In genomic region chr5:6822556-6823343, GRCh38 we compare ENCODE assay signal across 21 cellular contexts.
DNase-seq lines count a peak whose midpoint lies in the region; ATAC-seq and TF ChIP-seq lines count a peak whose summit lies in the region.
"Had no signal": no experiment of that assay in that cellular context is flagged by ENCODE, and none has a peak within 500 bp of the region (broad histone marks: within the 10 kb centered on the region; RNA-seq: fewer than 3 reads in every experiment).

No MANE protein-coding gene starts in this region.

- H3K27ac ChIP-seq in SK-N-SH (ENCODE audit: low read depth in 2 of 2, low read length in 1 of 2) (no peak overlapping the region), angular gyrus (ENCODE audit: low read depth, low read length) (peak overlapping the region; percentile 44), upper lobe of right lung (no peak overlapping the region)
- H3K27ac ChIP-seq: C4-2B, prostate gland had no signal

- no peak overlapping the region for H2AFZ ChIP-seq in SK-N-SH (ENCODE audit: low read depth)

- 25% methylated on average over 20 of the region's 27 CpGs for WGBS in SK-N-SH (ENCODE audit: low lambda C conversion rate)

- peaks cover 4% of the 10 kb centered on the region for H3K9me3 Mint-ChIP-seq in T-helper 2 cell treated with Interferon-gamma antibody and Interleukin-4, amounts not matched to agents 5 μg/mL and 100 μg/mL, for 36 hours

- ATAC-seq in SK-N-SH treated with all-trans-retinoic acid at 6 μM for 48 hours (no peak), upper lobe of right lung (peak; percentile 30)
- ATAC-seq: activated naive CD4-positive, alpha-beta T cell treated with anti-CD3 and anti-CD28 coated beads, Interleukin-2, amount 50 U/mL, for 72 hours; natural killer cell had no signal

- no peaks in the 10 kb centered on the region for H4K20me1 ChIP-seq in SK-N-SH (ENCODE audit: insufficient read depth)

- DNase-seq in SK-N-SH (no peak), iPS-NIHi7 (ENCODE audit: extremely low spot score) (peak; percentile 36), upper lobe of right lung (no peak), hippocampal formation (lab: John Stamatoyannopoulos, UW) (no peak), NCI-H1436 (lab: John Stamatoyannopoulos, UW) (no peak)
- DNase-seq in T-helper 2 cell treated with Interferon-gamma antibody and Interleukin-4, amounts not matched to agents 5 μg/mL and 100 μg/mL, for 36 hours (ENCODE audit: low spot score): no peak
- DNase-seq: activated B cell treated with CpG ODN at 0.5 μM for 24 hours; activated T-cell treated with anti-CD3 and anti-CD28 coated beads, Interleukin-2, amount 50 U/mL, for 48 hours; DMS79 treated with DMSO at 0.1 percent for 48 hours; KBM-7; MV-4-11; natural killer cell; NCI-H2081; SHP77; stimulated activated CD4-positive, alpha-beta T cell treated with anti-CD3 and anti-CD28 coated beads, Interleukin-4, amount 100 ng/mL, for 4 hours; T-helper 1 cell had no signal

- H3K9ac ChIP-seq in SK-N-SH: no peak overlapping the region

- no peaks in the 10 kb centered on the region for H3K9me2 ChIP-seq in SK-N-SH

- no peak for TF ChIP-seq CTCF in SK-N-SH (IDR thresholded peaks at IDR 0.05)
- TF ChIP-seq CTCF in upper lobe of right lung (IDR thresholded peaks at IDR 0.05): no peak

- H3K9me3 ChIP-seq in SK-N-SH: peaks cover 7% of the 10 kb centered on the region; the same call in 1 of the 2 replicates
- peaks cover 5% of the 10 kb centered on the region for H3K9me3 ChIP-seq in upper lobe of right lung
- H3K9me3 ChIP-seq: prostate gland had no signal

- TF ChIP-seq RAD21 in SK-N-SH (IDR thresholded peaks at IDR 0.05; ENCODE audit: low read length): no peak

- H3K4me3 ChIP-seq in SK-N-SH (ENCODE audit: low read depth in 2 of 2, low read length in 1 of 2): no peak overlapping the region
- no peak overlapping the region for H3K4me3 ChIP-seq in upper lobe of right lung
- H3K4me3 ChIP-seq: prostate gland had no signal

- peaks cover 26% of the 10 kb centered on the region for H3K27me3 Mint-ChIP-seq in T-helper 2 cell treated with Interferon-gamma antibody and Interleukin-4, amounts not matched to agents 5 μg/mL and 100 μg/mL, for 36 hours (ENCODE audit: low read depth)

- H3K4me3 Mint-ChIP-seq in T-helper 2 cell treated with Interferon-gamma antibody and Interleukin-4, amounts not matched to agents 5 μg/mL and 100 μg/mL, for 36 hours: no peak overlapping the region
- H3K4me3 Mint-ChIP-seq: activated B cell treated with CpG ODN at 0.5 μM for 24 hours, natural killer cell had no signal

- H3K36me3 ChIP-seq in SK-N-SH (replicated peaks in 1 of 2; ENCODE audit: control insufficient read depth in 1 of 2, insufficient read depth in 2 of 2, low read length in 1 of 2) (no peaks in the 10 kb centered on the region), upper lobe of right lung (no peaks in the 10 kb centered on the region)
- H3K36me3 ChIP-seq: prostate gland had no signal

- H3K79me2 ChIP-seq in SK-N-SH (ENCODE audit: insufficient read depth): no peaks in the 10 kb centered on the region

- no peak overlapping the region for H3K27ac Mint-ChIP-seq in T-helper 2 cell treated with Interferon-gamma antibody and Interleukin-4, amounts not matched to agents 5 μg/mL and 100 μg/mL, for 36 hours
- H3K27ac Mint-ChIP-seq: activated B cell treated with CpG ODN at 0.5 μM for 24 hours; activated naive CD4-positive, alpha-beta T cell treated with anti-CD3 and anti-CD28 coated beads, Interleukin-2, amount 50 U/mL, for 72 hours; natural killer cell had no signal

- no peaks in the 10 kb centered on the region for H3K27me3 ChIP-seq in SK-N-SH (ENCODE audit: insufficient read depth)
- peaks cover 10% of the 10 kb centered on the region for H3K27me3 ChIP-seq in upper lobe of right lung

- H3K4me1 ChIP-seq in SK-N-SH (ENCODE audit: control insufficient read depth in 1 of 2, insufficient read depth in 2 of 2, low read depth in 1 of 2, low read length in 1 of 2) (no peaks in the 10 kb centered on the region), upper lobe of right lung (no peaks in the 10 kb centered on the region)
- H3K4me1 ChIP-seq: prostate gland had no signal

- H3K4me1 Mint-ChIP-seq in T-helper 2 cell treated with Interferon-gamma antibody and Interleukin-4, amounts not matched to agents 5 μg/mL and 100 μg/mL, for 36 hours (ENCODE audit: low read depth): peaks cover 14% of the 10 kb centered on the region

- CTCF ChIA-PET in SK-N-SH (lab: Yijun Ruan, JAX): interaction anchor here (0.7 to 1.6 kb wide), 3 partner anchors 12 to 1034 kb away, joined by 3 to 5 read pairs (median 4); no protein-coding TSS in a partner anchor

- no peak for TF ChIP-seq EP300 in SK-N-SH (IDR thresholded peaks at IDR 0.05; ENCODE audit: borderline replicate concordance in 1 of 2, low read depth in 1 of 2, low read length in 1 of 2)

- H3F3A ChIP-seq in SK-N-SH (replicated peaks; ENCODE audit: insufficient read depth): no peaks in the 10 kb centered on the region

- no peaks in the 10 kb centered on the region for H3K36me3 Mint-ChIP-seq in T-helper 2 cell treated with Interferon-gamma antibody and Interleukin-4, amounts not matched to agents 5 μg/mL and 100 μg/mL, for 36 hours (ENCODE audit: low read depth)
- H3K36me3 Mint-ChIP-seq: natural killer cell had no signal

- POLR2A ChIA-PET in SK-N-SH (lab: Yijun Ruan, JAX): no interaction called here

- H3K4me2 ChIP-seq in SK-N-SH: peak overlapping the region; percentile 33; the same call in 1 of the 2 replicates

- intact Hi-C loops in upper lobe of right lung (cut with DNase I): no loop called here

TF ChIP-seq in SK-N-SH, 30 proteins besides CTCF, POLR2A, EP300 and RAD21:
- TF ChIP-seq FOXJ3 (CRISPR knock-in tag; IDR thresholded peaks at IDR 0.05) (no peak), MEF2A (IDR thresholded peaks at IDR 0.05; ENCODE audit: borderline replicate concordance, low read depth) (no peak), TCF12 (IDR thresholded peaks at IDR 0.05) (no peak), USF1 (IDR thresholded peaks at IDR 0.05; ENCODE audit: borderline replicate concordance, low read depth) (no peak)

TF ChIP-seq in SK-N-SH treated with all-trans-retinoic acid at 6 μM for 48 hours, 23 proteins besides CTCF, POLR2A, EP300 and RAD21:
- TF ChIP-seq BACH2 (CRISPR knock-in tag; IDR thresholded peaks at IDR 0.05; ENCODE audit: borderline replicate concordance) (no peak), ZFP3 (CRISPR knock-in tag; IDR thresholded peaks at IDR 0.05) (no peak), ZFP30 (CRISPR knock-in tag; IDR thresholded peaks at IDR 0.05) (no peak)
TF ChIP-seq in SK-N-SH treated with all-trans-retinoic acid at 6 μM for 48 hours: peak in this region for 0.
